Comparison of ENCODE assay signal across 19 cellular contexts in the genomic region with DNA sequence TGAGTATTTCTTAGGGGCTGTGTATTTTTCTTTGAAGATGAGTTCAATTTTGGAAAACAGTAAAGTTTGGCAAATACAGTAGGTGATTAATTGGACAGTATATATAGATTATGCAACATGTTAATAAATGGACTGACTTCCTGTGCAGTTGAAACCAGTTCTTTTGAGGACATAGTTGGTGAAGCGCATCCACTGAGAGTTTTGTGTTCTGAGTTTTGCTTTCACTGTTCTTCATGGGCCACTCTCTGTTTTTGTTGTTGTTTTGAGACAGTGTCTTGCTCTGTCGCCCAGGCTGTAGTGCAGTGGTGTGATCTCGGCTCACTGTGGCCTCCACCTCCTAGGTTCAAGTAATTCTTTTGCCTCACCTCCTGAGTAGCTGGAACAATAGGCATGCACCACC.
DNase-seq lines count a peak whose midpoint lies in the region; ATAC-seq and TF ChIP-seq lines count a peak whose summit lies in the region.
"Had no signal": no experiment of that assay in that cellular context is flagged by ENCODE, and none has a peak within 500 bp of the region (broad histone marks: within the 10 kb centered on the region; RNA-seq: fewer than 3 reads in every experiment).

No MANE protein-coding gene starts in this region.

- intact Hi-C loops in PC-9 (cut with micrococcal nuclease; ENCODE audit: unreplicated experiment): no loop called here

- H3K36me3 ChIP-seq in PC-9 (ENCODE audit: low read depth): no peaks in the 10 kb centered on the region
- H3K36me3 ChIP-seq: brain microvascular endothelial cell, left lung had no signal

- POLR2A ChIA-PET in PC-9 (lab: Charles Lee; ENCODE audit: unreplicated experiment): no interaction called here

- no peak overlapping the region for H3K27ac ChIP-seq in PC-9
- H3K27ac ChIP-seq: brain microvascular endothelial cell, left lung, testis had no signal

- H3K4me3 Mint-ChIP-seq in immature natural killer cell: no peak overlapping the region
- H3K4me3 Mint-ChIP-seq: activated naive CD4-positive, alpha-beta T cell treated with anti-CD3 and anti-CD28 coated beads, Interleukin-2, amount 10 ng/mL, durations not matched to agents 7 days and 5 days; WTC11 had no signal

- no peaks in the 10 kb centered on the region for H4K20me1 ChIP-seq in PC-9 (ENCODE audit: insufficient read depth)

- peaks cover 0 to 7% (median 0%) of the 10 kb centered on the region in 6 donors for H3K9me3 Mint-ChIP-seq in immature natural killer cell
- H3K9me3 Mint-ChIP-seq: activated naive CD4-positive, alpha-beta T cell treated with anti-CD3 and anti-CD28 coated beads, Interleukin-2, amount 10 ng/mL, durations not matched to agents 7 days and 5 days had no signal

- no peaks in the 10 kb centered on the region for H3K79me2 ChIP-seq in PC-9 (ENCODE audit: low read depth)

- H3K4me1 ChIP-seq in PC-9 (replicated peaks; ENCODE audit: insufficient read depth): no peaks in the 10 kb centered on the region
- H3K4me1 ChIP-seq: Caco-2, left lung, testis had no signal

- H3K36me3 Mint-ChIP-seq in immature natural killer cell: no peaks in the 10 kb centered on the region
- H3K36me3 Mint-ChIP-seq: activated naive CD4-positive, alpha-beta T cell treated with anti-CD3 and anti-CD28 coated beads, Interleukin-2, amount 10 ng/mL, durations not matched to agents 7 days and 5 days; WTC11 had no signal

- H3K27ac Mint-ChIP-seq in immature natural killer cell: no peak overlapping the region
- H3K27ac Mint-ChIP-seq: activated naive CD4-positive, alpha-beta T cell treated with anti-CD3 and anti-CD28 coated beads, Interleukin-2, amount 10 ng/mL, durations not matched to agents 7 days and 5 days; WTC11 had no signal

- peaks cover 0 to 7% (median 4%) of the 10 kb centered on the region in 3 donors for H3K27me3 Mint-ChIP-seq in immature natural killer cell (ENCODE audit: low read depth in 3 of 3)
- H3K27me3 Mint-ChIP-seq: activated naive CD4-positive, alpha-beta T cell treated with anti-CD3 and anti-CD28 coated beads, Interleukin-2, amount 10 ng/mL, durations not matched to agents 7 days and 5 days had no signal

- DNase-seq in dermis blood vessel endothelial cell: no peak
- no peak for DNase-seq in PC-9
- no peak for DNase-seq in immature natural killer cell
- no peak for DNase-seq in ecto neural progenitor cell (ENCODE audit: low spot score)
- DNase-seq: activated naive CD4-positive, alpha-beta T cell treated with anti-CD3 and anti-CD28 coated beads, Interleukin-2, amount 10 ng/mL, durations not matched to agents 7 days and 5 days; brain microvascular endothelial cell; Caco-2; GF-D8; hypothalamus; IMR-90; left lung; NCI-H1105; SW 1271; testis had no signal

- no peaks in the 10 kb centered on the region for H3K9me2 ChIP-seq in PC-9 (ENCODE audit: insufficient read depth)

- H3K4me1 Mint-ChIP-seq in immature natural killer cell: no peaks in the 10 kb centered on the region
- H3K4me1 Mint-ChIP-seq: activated naive CD4-positive, alpha-beta T cell treated with anti-CD3 and anti-CD28 coated beads, Interleukin-2, amount 10 ng/mL, durations not matched to agents 7 days and 5 days had no signal

- H3K4me3 ChIP-seq in PC-9: no peak overlapping the region
- H3K4me3 ChIP-seq: left lung, testis had no signal

- H3F3A ChIP-seq in PC-9 (ENCODE audit: insufficient read depth, low read depth): no peaks in the 10 kb centered on the region

- H3K27me3 ChIP-seq in PC-9 (ENCODE audit: insufficient read depth, low read depth): peaks cover 46% of the 10 kb centered on the region
- H3K27me3 ChIP-seq: brain microvascular endothelial cell, left lung, testis had no signal

- no TSS peak for BruUV-seq in PC-9 (replicated peaks; lab: Mats Ljungman, UMichigan)

- H3K9me3 ChIP-seq in PC-9 (ENCODE audit: insufficient read depth, low read depth): no peaks in the 10 kb centered on the region
- H3K9me3 ChIP-seq: left lung, testis had no signal

- no peak for TF ChIP-seq CTCF in PC-9 (conservative IDR thresholded peaks at IDR 0.05)

- ATAC-seq in GM18858 (IDR thresholded peaks at IDR 0.05; ENCODE audit: unreplicated experiment): peak; percentile 95
- ATAC-seq in GM21360 (IDR thresholded peaks at IDR 0.05; ENCODE audit: unreplicated experiment): peak; percentile 91
- peak; percentile 81 for ATAC-seq in HG02870 (IDR thresholded peaks at IDR 0.05; ENCODE audit: unreplicated experiment)
- ATAC-seq in HG03457 (IDR thresholded peaks at IDR 0.05; ENCODE audit: unreplicated experiment): peak; percentile 84
- ATAC-seq: left lung, WTC11 had no signal

- no peak overlapping the region for H3K4me2 ChIP-seq in PC-9

- H2AFZ ChIP-seq in PC-9: no peak overlapping the region

- CTCF ChIA-PET in PC-9 (lab: Charles Lee): no interaction called here
